In genomic region chr22:30425327-30425615, GRCh38 we compare ENCODE assay signal across 9 cellular contexts. TPM values are rescaled to one million over a fixed set of nuclear protein-coding genes. Genes with fewer than 3 reads are reported as not detected.
DNase-seq lines count a peak whose midpoint lies in the region; ATAC-seq and TF ChIP-seq lines count a peak whose summit lies in the region.
"Had no signal": no experiment of that assay in that cellular context is flagged by ENCODE, and none has a peak within 500 bp of the region (broad histone marks: within the 10 kb centered on the region; RNA-seq: fewer than 3 reads in every experiment).

No MANE protein-coding gene starts in this region.

- no peak for TF ChIP-seq CTCF in DND-41 (IDR thresholded peaks at IDR 0.05; ENCODE audit: borderline replicate concordance, extremely low read depth, low read length, poor library complexity, severe bottlenecking)
- no peak for TF ChIP-seq CTCF in RWPE1 (conservative IDR thresholded peaks at IDR 0.05; ENCODE audit: low read depth)
- no peak for TF ChIP-seq CTCF in esophagus squamous epithelium (IDR thresholded peaks at IDR 0.05)
- no peak for TF ChIP-seq CTCF in parathyroid adenoma (IDR thresholded peaks at IDR 0.05)

- H3K9ac ChIP-seq in DND-41 (ENCODE audit: low read depth, low read length) (peak overlapping the region; percentile 94), parathyroid adenoma (no peak overlapping the region)

- H2AFZ ChIP-seq in DND-41 (ENCODE audit: low read depth, low read length) (peak overlapping the region; percentile 95), parathyroid adenoma (peak overlapping the region; percentile 83)

- peaks cover 55% of the 10 kb centered on the region for H3K36me3 ChIP-seq in DND-41 (ENCODE audit: insufficient read depth, low read length)
- peaks cover 0 to 24% (median 0%) of the 10 kb centered on the region in 3 donors for H3K36me3 ChIP-seq in esophagus squamous epithelium
- H3K36me3 ChIP-seq in parathyroid adenoma (ENCODE audit: control insufficient read depth, insufficient read depth, low read length), result no peaks in the 10 kb centered on the region

- H3K79me2 ChIP-seq in DND-41 (ENCODE audit: insufficient read depth, low read length) (peaks cover 40% of the 10 kb centered on the region), parathyroid adenoma (no peaks in the 10 kb centered on the region)

- ATAC-seq in DND-41 (ENCODE audit: insufficient read depth, low read depth) (no peak), GM21447 (IDR thresholded peaks at IDR 0.05; ENCODE audit: unreplicated experiment) (no peak)

- DNase-seq in DND-41 (no peak), RWPE1 (ENCODE audit: low spot score) (no peak), esophagus squamous epithelium (lab: John Stamatoyannopoulos, UW) (no peak), cortex of kidney (lab: John Stamatoyannopoulos, UW) (no peak), NOMO-1 (lab: John Stamatoyannopoulos, UW; ENCODE audit: unreplicated experiment in 2 of 2) (no peak), mesenteric fat pad (ENCODE audit: low spot score) (no peak)
- DNase-seq: occipital lobe had no signal

- peak overlapping the region; percentile 99 for H3K4me2 ChIP-seq in DND-41 (ENCODE audit: insufficient read depth, low read length)
- peak overlapping the region; percentile 80 for H3K4me2 ChIP-seq in parathyroid adenoma (ENCODE audit: low read length)

- POLR2A ChIA-PET in RWPE1 (lab: Yijun Ruan, JAX; ENCODE audit: low non-redundant PET), result no interaction called here

- H3K9me3 ChIP-seq in DND-41 (ENCODE audit: insufficient read depth, low read length, severe bottlenecking) (no peaks in the 10 kb centered on the region), esophagus squamous epithelium (no peaks in the 10 kb centered on the region), parathyroid adenoma (ENCODE audit: control insufficient read depth, low read length) (no peaks in the 10 kb centered on the region)

- H3K4me3 ChIP-seq in DND-41 (ENCODE audit: low read depth in 1 of 2, low read length in 2 of 2) (peak overlapping the region; percentile 84 to 91), esophagus squamous epithelium (peak overlapping the region; percentile 63 to 83 (median 70)), parathyroid adenoma (ENCODE audit: low read depth, low read length) (peak overlapping the region; percentile 69)

- H3K27ac ChIP-seq in DND-41 (ENCODE audit: low read length), result peak overlapping the region; percentile 92
- peak overlapping the region; percentile 99 for H3K27ac ChIP-seq in RWPE1
- H3K27ac ChIP-seq in esophagus squamous epithelium, result peak overlapping the region; percentile 83 to 99 (median 98)
- H3K27ac ChIP-seq in parathyroid adenoma, result peak overlapping the region; percentile 13

- H3K27me3 ChIP-seq in DND-41 (ENCODE audit: insufficient read depth, low read length, poor library complexity), result no peaks in the 10 kb centered on the region
- no peaks in the 10 kb centered on the region for H3K27me3 ChIP-seq in esophagus squamous epithelium
- no peaks in the 10 kb centered on the region for H3K27me3 ChIP-seq in parathyroid adenoma (ENCODE audit: control insufficient read depth, insufficient read depth, low read length)

- 6 to 15% methylated on average over 7 to 9 of the region's 9 CpGs for WGBS in esophagus squamous epithelium, 2 donors

- H4K20me1 ChIP-seq in DND-41 (ENCODE audit: insufficient read depth, low read length), result peaks cover 19% of the 10 kb centered on the region

- TF ChIP-seq POLR2A in esophagus squamous epithelium (IDR thresholded peaks at IDR 0.05), result no peak

- intact Hi-C loops in esophagus squamous epithelium (cut with DNase I), result loop anchor here (5.0 kb wide), 1 partner anchor 33 kb away; no protein-coding TSS in a partner anchor

- H3K4me1 ChIP-seq in DND-41 (ENCODE audit: insufficient read depth, low read length) (peaks cover 59% of the 10 kb centered on the region), esophagus squamous epithelium (peaks cover 44 to 67% (median 52%) of the 10 kb centered on the region in 3 donors), parathyroid adenoma (peaks cover 6% of the 10 kb centered on the region)

- CTCF ChIA-PET in RWPE1 (lab: Yijun Ruan, JAX), result no interaction called here

RNA-seq across cellular contexts. Expression of gene MTFP1, which starts 0.3 kb away (rescaled TPM):
- 10 to 100 TPM; 15.9 to 21.2 (median 19.0) TPM for total RNA-seq in esophagus squamous epithelium
- total RNA-seq in mesenteric fat pad, result 13.3 TPM

RNA-seq across cellular contexts. Expression of gene SEC14L2, which starts 28.5 kb away (rescaled TPM):
- total RNA-seq in esophagus squamous epithelium (10 to 100 TPM; 16.6 to 45.4 (median 28.2) TPM), mesenteric fat pad (3.4 TPM)

RNA-seq across cellular contexts. Expression of gene RNF215, which starts 38.1 kb away (rescaled TPM):
- total RNA-seq in esophagus squamous epithelium (1 to 10 TPM; 2.3 to 8.4 (median 3.9) TPM), mesenteric fat pad (9.1 TPM)

RNA-seq across cellular contexts. Expression of gene SEC14L3, which starts 46.5 kb away (rescaled TPM):
- total RNA-seq in esophagus squamous epithelium, result under 1 TPM in 1 of 4 donors, not detected in 3; 0.19 TPM
- not detected for total RNA-seq in mesenteric fat pad
- total RNA-seq: occipital lobe had no signal

Comparison
In these comparisons a context has a peak if more than half of its experiments do, and no peak if none do; other contexts are left out.
1. H3K27ac ChIP-seq: peak in every context shown above with its lines; median percentile 99 in RWPE1; 98 in esophagus squamous epithelium; 92 in DND-41; 13 in parathyroid adenoma.